In genomic region chrX:47080215-47080914, GRCh38 we compare ENCODE assay signal across 2 cellular contexts.
A peak's percentile ranks its signal among the peaks of the same experiment; 100 is the strongest.
TF ChIP-seq lines count a peak whose summit lies in the region.

No MANE protein-coding gene starts in this region.

TF ChIP-seq in HEK293, 187 proteins besides CTCF, POLR2A, EP300 and RAD21:
- TF ChIP-seq PRDM4 (tag by site-specific recombination; IDR thresholded peaks at IDR 0.05), result 0 out of 2 replicates have a peak, but pooled peaks have one; percentile 22
- TF ChIP-seq ZNF529 (tag by site-specific recombination; IDR thresholded peaks at IDR 0.05; ENCODE audit: insufficient replicate concordance), result no peak
- TF ChIP-seq ZFHX2 (tag by site-specific recombination; conservative IDR thresholded peaks at IDR 0.05), result 0 out of 2 replicates have a peak, but pooled peaks have one; percentile 6

TF ChIP-seq in HepG2, 621 proteins besides CTCF, POLR2A, EP300 and RAD21 (continued from another document and continues in another):
- TF ChIP-seq, protein P1, sequence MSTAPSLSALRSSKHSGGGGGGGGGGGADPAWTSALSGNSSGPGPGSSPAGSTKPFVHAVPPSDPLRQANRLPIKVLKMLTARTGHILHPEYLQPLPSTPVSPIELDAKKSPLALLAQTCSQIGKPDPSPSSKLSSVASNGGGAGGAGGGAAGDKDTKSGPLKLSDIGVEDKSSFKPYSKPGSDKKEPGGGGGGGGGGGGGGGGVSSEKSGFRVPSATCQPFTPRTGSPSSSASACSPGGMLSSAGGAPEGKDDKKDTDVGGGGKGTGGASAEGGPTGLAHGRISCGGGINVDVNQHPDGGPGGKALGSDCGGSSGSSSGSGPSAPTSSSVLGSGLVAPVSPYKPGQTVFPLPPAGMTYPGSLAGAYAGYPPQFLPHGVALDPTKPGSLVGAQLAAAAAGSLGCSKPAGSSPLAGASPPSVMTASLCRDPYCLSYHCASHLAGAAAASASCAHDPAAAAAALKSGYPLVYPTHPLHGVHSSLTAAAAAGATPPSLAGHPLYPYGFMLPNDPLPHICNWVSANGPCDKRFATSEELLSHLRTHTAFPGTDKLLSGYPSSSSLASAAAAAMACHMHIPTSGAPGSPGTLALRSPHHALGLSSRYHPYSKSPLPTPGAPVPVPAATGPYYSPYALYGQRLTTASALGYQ (CRISPR knock-in tag; IDR thresholded peaks at IDR 0.05), result peak; percentile 93
- peak; percentile 42 for TF ChIP-seq XRCC5 (optimal IDR thresholded peaks at IDR 0.05; ENCODE audit: low read length)
- peak; percentile 52; the same call in 1 of the 2 replicates for TF ChIP-seq ZFX (CRISPR knock-in tag; IDR thresholded peaks at IDR 0.05; ENCODE audit: low read depth)
- TF ChIP-seq, protein P2, sequence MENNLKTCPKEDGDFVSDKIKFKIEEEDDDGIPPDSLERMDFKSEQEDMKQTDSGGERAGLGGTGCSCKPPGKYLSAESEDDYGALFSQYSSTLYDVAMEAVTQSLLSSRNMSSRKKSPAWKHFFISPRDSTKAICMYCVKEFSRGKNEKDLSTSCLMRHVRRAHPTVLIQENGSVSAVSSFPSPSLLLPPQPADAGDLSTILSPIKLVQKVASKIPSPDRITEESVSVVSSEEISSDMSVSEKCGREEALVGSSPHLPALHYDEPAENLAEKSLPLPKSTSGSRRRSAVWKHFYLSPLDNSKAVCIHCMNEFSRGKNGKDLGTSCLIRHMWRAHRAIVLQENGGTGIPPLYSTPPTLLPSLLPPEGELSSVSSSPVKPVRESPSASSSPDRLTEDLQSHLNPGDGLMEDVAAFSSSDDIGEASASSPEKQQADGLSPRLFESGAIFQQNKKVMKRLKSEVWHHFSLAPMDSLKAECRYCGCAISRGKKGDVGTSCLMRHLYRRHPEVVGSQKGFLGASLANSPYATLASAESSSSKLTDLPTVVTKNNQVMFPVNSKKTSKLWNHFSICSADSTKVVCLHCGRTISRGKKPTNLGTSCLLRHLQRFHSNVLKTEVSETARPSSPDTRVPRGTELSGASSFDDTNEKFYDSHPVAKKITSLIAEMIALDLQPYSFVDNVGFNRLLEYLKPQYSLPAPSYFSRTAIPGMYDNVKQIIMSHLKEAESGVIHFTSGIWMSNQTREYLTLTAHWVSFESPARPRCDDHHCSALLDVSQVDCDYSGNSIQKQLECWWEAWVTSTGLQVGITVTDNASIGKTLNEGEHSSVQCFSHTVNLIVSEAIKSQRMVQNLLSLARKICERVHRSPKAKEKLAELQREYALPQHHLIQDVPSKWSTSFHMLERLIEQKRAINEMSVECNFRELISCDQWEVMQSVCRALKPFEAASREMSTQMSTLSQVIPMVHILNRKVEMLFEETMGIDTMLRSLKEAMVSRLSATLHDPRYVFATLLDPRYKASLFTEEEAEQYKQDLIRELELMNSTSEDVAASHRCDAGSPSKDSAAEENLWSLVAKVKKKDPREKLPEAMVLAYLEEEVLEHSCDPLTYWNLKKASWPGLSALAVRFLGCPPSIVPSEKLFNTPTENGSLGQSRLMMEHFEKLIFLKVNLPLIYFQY (CRISPR knock-in tag; IDR thresholded peaks at IDR 0.05; ENCODE audit: borderline replicate concordance), result 0 out of 2 replicates have a peak, but pooled peaks have one; percentile 74
- TF ChIP-seq PPARG (CRISPR knock-in tag; conservative IDR thresholded peaks at IDR 0.05), result peak; percentile 66; the same call in 1 of the 2 replicates
- no peak for TF ChIP-seq ZNF337 (CRISPR knock-in tag; IDR thresholded peaks at IDR 0.05; ENCODE audit: borderline replicate concordance, low read depth)
- peak; percentile 33; the same call in 1 of the 2 replicates for TF ChIP-seq REPIN1 (CRISPR knock-in tag; IDR thresholded peaks at IDR 0.05; ENCODE audit: borderline replicate concordance, low read depth)
- TF ChIP-seq ZNF580 (CRISPR knock-in tag; IDR thresholded peaks at IDR 0.05; ENCODE audit: borderline replicate concordance, low read depth), result peak; percentile 56; the same call in 1 of the 2 replicates
- no peak for TF ChIP-seq TP53 (CRISPR knock-in tag; conservative IDR thresholded peaks at IDR 0.05)
- TF ChIP-seq, protein P3, sequence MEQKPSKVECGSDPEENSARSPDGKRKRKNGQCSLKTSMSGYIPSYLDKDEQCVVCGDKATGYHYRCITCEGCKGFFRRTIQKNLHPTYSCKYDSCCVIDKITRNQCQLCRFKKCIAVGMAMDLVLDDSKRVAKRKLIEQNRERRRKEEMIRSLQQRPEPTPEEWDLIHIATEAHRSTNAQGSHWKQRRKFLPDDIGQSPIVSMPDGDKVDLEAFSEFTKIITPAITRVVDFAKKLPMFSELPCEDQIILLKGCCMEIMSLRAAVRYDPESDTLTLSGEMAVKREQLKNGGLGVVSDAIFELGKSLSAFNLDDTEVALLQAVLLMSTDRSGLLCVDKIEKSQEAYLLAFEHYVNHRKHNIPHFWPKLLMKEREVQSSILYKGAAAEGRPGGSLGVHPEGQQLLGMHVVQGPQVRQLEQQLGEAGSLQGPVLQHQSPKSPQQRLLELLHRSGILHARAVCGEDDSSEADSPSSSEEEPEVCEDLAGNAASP (CRISPR knock-in tag; IDR thresholded peaks at IDR 0.05; ENCODE audit: borderline replicate concordance), result peak; percentile 76; the same call in 1 of the 2 replicates
- TF ChIP-seq FOXP1 (IDR thresholded peaks at IDR 0.05), result no peak
- TF ChIP-seq FOXP1 (CRISPR knock-in tag; IDR thresholded peaks at IDR 0.05), result peak; percentile 89
- TF ChIP-seq RBM39 (IDR thresholded peaks at IDR 0.05; ENCODE audit: low read depth, low read length, poor library complexity, severe bottlenecking), result no peak
- peak; percentile 88 for TF ChIP-seq KDM6A (CRISPR knock-in tag; IDR thresholded peaks at IDR 0.05; ENCODE audit: low read depth)
- TF ChIP-seq FOSL2 (CRISPR knock-in tag; IDR thresholded peaks at IDR 0.05), result peak; percentile 75
- TF ChIP-seq ZSCAN20 (CRISPR knock-in tag; IDR thresholded peaks at IDR 0.05; ENCODE audit: borderline replicate concordance), result no peak
- peak; percentile 62; the same call in 1 of the 2 replicates for TF ChIP-seq HOXD1 (CRISPR knock-in tag; IDR thresholded peaks at IDR 0.05)
- TF ChIP-seq ZFP36 (IDR thresholded peaks at IDR 0.05; ENCODE audit: borderline replicate concordance, low read depth, low read length, partially characterized antibody), result no peak
- no peak for TF ChIP-seq CAMTA2 (CRISPR knock-in tag; IDR thresholded peaks at IDR 0.05; ENCODE audit: borderline replicate concordance)
- peak; percentile 90 to 93 for TF ChIP-seq NR2F1 (CRISPR knock-in tag; IDR thresholded peaks at IDR 0.05)
- no peak for TF ChIP-seq ZSCAN5A (CRISPR knock-in tag; IDR thresholded peaks at IDR 0.05; ENCODE audit: borderline replicate concordance)
- TF ChIP-seq, protein P4, sequence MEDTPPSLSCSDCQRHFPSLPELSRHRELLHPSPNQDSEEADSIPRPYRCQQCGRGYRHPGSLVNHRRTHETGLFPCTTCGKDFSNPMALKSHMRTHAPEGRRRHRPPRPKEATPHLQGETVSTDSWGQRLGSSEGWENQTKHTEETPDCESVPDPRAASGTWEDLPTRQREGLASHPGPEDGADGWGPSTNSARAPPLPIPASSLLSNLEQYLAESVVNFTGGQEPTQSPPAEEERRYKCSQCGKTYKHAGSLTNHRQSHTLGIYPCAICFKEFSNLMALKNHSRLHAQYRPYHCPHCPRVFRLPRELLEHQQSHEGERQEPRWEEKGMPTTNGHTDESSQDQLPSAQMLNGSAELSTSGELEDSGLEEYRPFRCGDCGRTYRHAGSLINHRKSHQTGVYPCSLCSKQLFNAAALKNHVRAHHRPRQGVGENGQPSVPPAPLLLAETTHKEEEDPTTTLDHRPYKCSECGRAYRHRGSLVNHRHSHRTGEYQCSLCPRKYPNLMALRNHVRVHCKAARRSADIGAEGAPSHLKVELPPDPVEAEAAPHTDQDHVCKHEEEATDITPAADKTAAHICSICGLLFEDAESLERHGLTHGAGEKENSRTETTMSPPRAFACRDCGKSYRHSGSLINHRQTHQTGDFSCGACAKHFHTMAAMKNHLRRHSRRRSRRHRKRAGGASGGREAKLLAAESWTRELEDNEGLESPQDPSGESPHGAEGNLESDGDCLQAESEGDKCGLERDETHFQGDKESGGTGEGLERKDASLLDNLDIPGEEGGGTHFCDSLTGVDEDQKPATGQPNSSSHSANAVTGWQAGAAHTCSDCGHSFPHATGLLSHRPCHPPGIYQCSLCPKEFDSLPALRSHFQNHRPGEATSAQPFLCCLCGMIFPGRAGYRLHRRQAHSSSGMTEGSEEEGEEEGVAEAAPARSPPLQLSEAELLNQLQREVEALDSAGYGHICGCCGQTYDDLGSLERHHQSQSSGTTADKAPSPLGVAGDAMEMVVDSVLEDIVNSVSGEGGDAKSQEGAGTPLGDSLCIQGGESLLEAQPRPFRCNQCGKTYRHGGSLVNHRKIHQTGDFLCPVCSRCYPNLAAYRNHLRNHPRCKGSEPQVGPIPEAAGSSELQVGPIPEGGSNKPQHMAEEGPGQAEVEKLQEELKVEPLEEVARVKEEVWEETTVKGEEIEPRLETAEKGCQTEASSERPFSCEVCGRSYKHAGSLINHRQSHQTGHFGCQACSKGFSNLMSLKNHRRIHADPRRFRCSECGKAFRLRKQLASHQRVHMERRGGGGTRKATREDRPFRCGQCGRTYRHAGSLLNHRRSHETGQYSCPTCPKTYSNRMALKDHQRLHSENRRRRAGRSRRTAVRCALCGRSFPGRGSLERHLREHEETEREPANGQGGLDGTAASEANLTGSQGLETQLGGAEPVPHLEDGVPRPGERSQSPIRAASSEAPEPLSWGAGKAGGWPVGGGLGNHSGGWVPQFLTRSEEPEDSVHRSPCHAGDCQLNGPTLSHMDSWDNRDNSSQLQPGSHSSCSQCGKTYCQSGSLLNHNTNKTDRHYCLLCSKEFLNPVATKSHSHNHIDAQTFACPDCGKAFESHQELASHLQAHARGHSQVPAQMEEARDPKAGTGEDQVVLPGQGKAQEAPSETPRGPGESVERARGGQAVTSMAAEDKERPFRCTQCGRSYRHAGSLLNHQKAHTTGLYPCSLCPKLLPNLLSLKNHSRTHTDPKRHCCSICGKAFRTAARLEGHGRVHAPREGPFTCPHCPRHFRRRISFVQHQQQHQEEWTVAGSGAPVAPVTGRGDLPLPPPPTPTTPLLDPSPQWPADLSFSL (CRISPR knock-in tag; IDR thresholded peaks at IDR 0.05), result no peak
- TF ChIP-seq KAT8 (CRISPR knock-in tag; IDR thresholded peaks at IDR 0.05), result peak; percentile 36; the same call in 1 of the 2 replicates
- TF ChIP-seq, protein P5, sequence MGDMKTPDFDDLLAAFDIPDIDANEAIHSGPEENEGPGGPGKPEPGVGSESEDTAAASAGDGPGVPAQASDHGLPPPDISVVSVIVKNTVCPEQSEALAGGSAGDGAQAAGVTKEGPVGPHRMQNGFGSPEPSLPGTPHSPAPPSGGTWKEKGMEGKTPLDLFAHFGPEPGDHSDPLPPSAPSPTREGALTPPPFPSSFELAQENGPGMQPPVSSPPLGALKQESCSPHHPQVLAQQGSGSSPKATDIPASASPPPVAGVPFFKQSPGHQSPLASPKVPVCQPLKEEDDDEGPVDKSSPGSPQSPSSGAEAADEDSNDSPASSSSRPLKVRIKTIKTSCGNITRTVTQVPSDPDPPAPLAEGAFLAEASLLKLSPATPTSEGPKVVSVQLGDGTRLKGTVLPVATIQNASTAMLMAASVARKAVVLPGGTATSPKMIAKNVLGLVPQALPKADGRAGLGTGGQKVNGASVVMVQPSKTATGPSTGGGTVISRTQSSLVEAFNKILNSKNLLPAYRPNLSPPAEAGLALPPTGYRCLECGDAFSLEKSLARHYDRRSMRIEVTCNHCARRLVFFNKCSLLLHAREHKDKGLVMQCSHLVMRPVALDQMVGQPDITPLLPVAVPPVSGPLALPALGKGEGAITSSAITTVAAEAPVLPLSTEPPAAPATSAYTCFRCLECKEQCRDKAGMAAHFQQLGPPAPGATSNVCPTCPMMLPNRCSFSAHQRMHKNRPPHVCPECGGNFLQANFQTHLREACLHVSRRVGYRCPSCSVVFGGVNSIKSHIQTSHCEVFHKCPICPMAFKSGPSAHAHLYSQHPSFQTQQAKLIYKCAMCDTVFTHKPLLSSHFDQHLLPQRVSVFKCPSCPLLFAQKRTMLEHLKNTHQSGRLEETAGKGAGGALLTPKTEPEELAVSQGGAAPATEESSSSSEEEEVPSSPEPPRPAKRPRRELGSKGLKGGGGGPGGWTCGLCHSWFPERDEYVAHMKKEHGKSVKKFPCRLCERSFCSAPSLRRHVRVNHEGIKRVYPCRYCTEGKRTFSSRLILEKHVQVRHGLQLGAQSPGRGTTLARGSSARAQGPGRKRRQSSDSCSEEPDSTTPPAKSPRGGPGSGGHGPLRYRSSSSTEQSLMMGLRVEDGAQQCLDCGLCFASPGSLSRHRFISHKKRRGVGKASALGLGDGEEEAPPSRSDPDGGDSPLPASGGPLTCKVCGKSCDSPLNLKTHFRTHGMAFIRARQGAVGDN (CRISPR knock-in tag; IDR thresholded peaks at IDR 0.05), result peak; percentile 71
- TF ChIP-seq, protein P6, sequence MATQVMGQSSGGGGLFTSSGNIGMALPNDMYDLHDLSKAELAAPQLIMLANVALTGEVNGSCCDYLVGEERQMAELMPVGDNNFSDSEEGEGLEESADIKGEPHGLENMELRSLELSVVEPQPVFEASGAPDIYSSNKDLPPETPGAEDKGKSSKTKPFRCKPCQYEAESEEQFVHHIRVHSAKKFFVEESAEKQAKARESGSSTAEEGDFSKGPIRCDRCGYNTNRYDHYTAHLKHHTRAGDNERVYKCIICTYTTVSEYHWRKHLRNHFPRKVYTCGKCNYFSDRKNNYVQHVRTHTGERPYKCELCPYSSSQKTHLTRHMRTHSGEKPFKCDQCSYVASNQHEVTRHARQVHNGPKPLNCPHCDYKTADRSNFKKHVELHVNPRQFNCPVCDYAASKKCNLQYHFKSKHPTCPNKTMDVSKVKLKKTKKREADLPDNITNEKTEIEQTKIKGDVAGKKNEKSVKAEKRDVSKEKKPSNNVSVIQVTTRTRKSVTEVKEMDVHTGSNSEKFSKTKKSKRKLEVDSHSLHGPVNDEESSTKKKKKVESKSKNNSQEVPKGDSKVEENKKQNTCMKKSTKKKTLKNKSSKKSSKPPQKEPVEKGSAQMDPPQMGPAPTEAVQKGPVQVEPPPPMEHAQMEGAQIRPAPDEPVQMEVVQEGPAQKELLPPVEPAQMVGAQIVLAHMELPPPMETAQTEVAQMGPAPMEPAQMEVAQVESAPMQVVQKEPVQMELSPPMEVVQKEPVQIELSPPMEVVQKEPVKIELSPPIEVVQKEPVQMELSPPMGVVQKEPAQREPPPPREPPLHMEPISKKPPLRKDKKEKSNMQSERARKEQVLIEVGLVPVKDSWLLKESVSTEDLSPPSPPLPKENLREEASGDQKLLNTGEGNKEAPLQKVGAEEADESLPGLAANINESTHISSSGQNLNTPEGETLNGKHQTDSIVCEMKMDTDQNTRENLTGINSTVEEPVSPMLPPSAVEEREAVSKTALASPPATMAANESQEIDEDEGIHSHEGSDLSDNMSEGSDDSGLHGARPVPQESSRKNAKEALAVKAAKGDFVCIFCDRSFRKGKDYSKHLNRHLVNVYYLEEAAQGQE (IDR thresholded peaks at IDR 0.05; ENCODE audit: borderline replicate concordance in 1 of 2, low read depth in 1 of 2, low read length in 2 of 2), result peak in 1 of 2 experiments; percentile 60; a peak in 1 of 4 replicates
- peak; percentile 80; the same call in 1 of the 2 replicates for TF ChIP-seq FOXJ3 (CRISPR knock-in tag; IDR thresholded peaks at IDR 0.05; ENCODE audit: borderline replicate concordance)
